In the genomic region with DNA sequence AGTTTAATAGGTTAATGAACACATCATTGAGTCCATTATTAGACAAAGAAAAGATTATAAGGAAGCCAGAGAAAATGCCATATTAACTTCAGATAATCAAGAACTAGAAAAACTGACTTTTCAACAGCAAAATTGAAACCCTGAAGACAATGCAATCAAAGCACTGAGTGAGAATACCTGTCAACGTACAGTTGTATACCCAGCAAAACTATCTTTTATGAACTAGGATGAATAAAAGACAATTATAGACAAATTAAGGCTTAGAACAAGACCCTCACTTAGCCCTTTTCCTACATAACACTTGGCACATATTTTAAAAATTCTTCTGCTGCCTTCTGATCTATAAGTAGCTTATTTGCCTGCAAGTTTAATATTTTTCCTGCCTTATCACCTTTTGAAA, we compare ENCODE assay signal across 29 cellular contexts. TPM values are rescaled to one million over a fixed set of nuclear protein-coding genes. Genes with fewer than 3 reads are reported as not detected.
"Had no signal": no experiment of that assay in that cellular context is flagged by ENCODE, and none has a peak within 500 bp of the region (broad histone marks: within the 10 kb centered on the region; RNA-seq: fewer than 3 reads in every experiment).

No MANE protein-coding gene starts in this region.

- ATAC-seq: effector memory CD8-positive, alpha-beta T cell; esophagus mucosa; foreskin keratinocyte; gastrocnemius medialis; gastroesophageal sphincter; heart left ventricle; heart right ventricle had no signal

- FAIRE-seq: colon, endometrium, endothelial cell of umbilical vein, frontal cortex had no signal

- H3K4me3 ChIP-seq: colonic mucosa, coronary artery, dorsolateral prefrontal cortex, esophagus muscularis mucosa, esophagus squamous epithelium, gastrocnemius medialis, gastroesophageal sphincter, heart left ventricle, heart right ventricle had no signal

- H3K27ac Mint-ChIP-seq: dendritic cell treated with granulocyte-macrophage colony-stimulating factor and Interleukin-4, amounts not matched to agents 40 ng/mL and 50 ng/mL, for 4 days; effector memory CD8-positive, alpha-beta T cell; endodermal cell had no signal

- H3K4me3 Mint-ChIP-seq: dendritic cell treated with granulocyte-macrophage colony-stimulating factor and Interleukin-4, amounts not matched to agents 40 ng/mL and 50 ng/mL, for 4 days; effector memory CD8-positive, alpha-beta T cell; endodermal cell had no signal

- H3K36me3 ChIP-seq: colonic mucosa had no signal

- H3K4me1 Mint-ChIP-seq: endodermal cell had no signal

- H3K4me1 ChIP-seq: colonic mucosa, foreskin keratinocyte, gastroesophageal sphincter had no signal

- H3K9me3 ChIP-seq: colonic mucosa, gastrocnemius medialis had no signal

- H3K9me3 Mint-ChIP-seq: effector memory CD8-positive, alpha-beta T cell had no signal

- H3K27me3 Mint-ChIP-seq: dendritic cell treated with granulocyte-macrophage colony-stimulating factor and Interleukin-4, amounts not matched to agents 40 ng/mL and 50 ng/mL, for 4 days; effector memory CD8-positive, alpha-beta T cell had no signal

- DNase-seq: colonic mucosa; cortex of kidney; dermis blood vessel endothelial cell; dorsolateral prefrontal cortex; effector CD4-positive, alpha-beta T cell; effector CD8-positive, alpha-beta T cell; effector memory CD4-positive, alpha-beta T cell; effector memory CD8-positive, alpha-beta T cell; endodermal cell; erythroblast; esophagus squamous epithelium; foreskin fibroblast; foreskin keratinocyte; foreskin melanocyte; gastrocnemius medialis; glutamatergic neuron; head of caudate nucleus; heart left ventricle; heart right ventricle had no signal

- H3K27me3 ChIP-seq: colonic mucosa, dorsolateral prefrontal cortex, esophagus muscularis mucosa, esophagus squamous epithelium, foreskin keratinocyte, gastrocnemius medialis, gastroesophageal sphincter, heart left ventricle, heart right ventricle had no signal

- H3K27ac ChIP-seq: colonic mucosa, coronary artery, dorsolateral prefrontal cortex, epithelial cell of prostate, esophagus muscularis mucosa, esophagus squamous epithelium, foreskin keratinocyte, gastrocnemius medialis, gastroesophageal sphincter had no signal

RNA-seq across cellular contexts. Expression of gene DGKI, which starts 19.0 kb away (rescaled TPM):
- total RNA-seq: foreskin keratinocyte had no signal
- polyA plus RNA-seq: foreskin keratinocyte had no signal
